11 cellular contexts compared by ENCODE assay signal in genomic region chr3:78978037-78978436, GRCh38.
DNase-seq lines count a peak whose midpoint lies in the region; ATAC-seq, FAIRE-seq and TF ChIP-seq lines count a peak whose summit lies in the region.
"Had no signal": no experiment of that assay in that cellular context is flagged by ENCODE, and none has a peak within 500 bp of the region (broad histone marks: within the 10 kb centered on the region; RNA-seq: fewer than 3 reads in every experiment).

No MANE protein-coding gene starts in this region.

- no peaks in the 10 kb centered on the region for H3K27me3 Mint-ChIP-seq in activated T-cell treated with anti-CD3 and anti-CD28 coated beads, Interleukin-2, amount 50 U/mL, for 24 hours
- H3K27me3 Mint-ChIP-seq in activated CD8-positive, alpha-beta T cell treated with anti-CD3 and anti-CD28 coated beads for 36 hours, result no peaks in the 10 kb centered on the region
- H3K27me3 Mint-ChIP-seq: activated naive CD8-positive, alpha-beta T cell had no signal

- CTCF ChIA-PET in endothelial cell of umbilical vein (lab: Charles Lee), result interaction anchor here (0.8 to 3.1 kb wide), 9 partner anchors 9 to 333 kb away, joined by 3 to 17 read pairs (median 4); no protein-coding TSS in a partner anchor
- CTCF ChIA-PET in activated CD8-positive, alpha-beta T cell treated with anti-CD3 and anti-CD28 coated beads for 36 hours (lab: Charles Lee), result interaction anchor here (0.9 kb wide), 1 partner anchor 80 kb away, joined by 3 read pairs; no protein-coding TSS in a partner anchor

- BruUV-seq in endothelial cell of umbilical vein (replicated peaks; lab: Mats Ljungman, UMichigan), result no TSS peak

- H3K4me1 ChIP-seq in endothelial cell of umbilical vein (ENCODE audit: control insufficient read depth, extremely low read depth, insufficient read depth, low read length) (peaks cover 13% of the 10 kb centered on the region), smooth muscle cell (ENCODE audit: low read depth) (peaks cover 86% of the 10 kb centered on the region)
- H3K4me1 ChIP-seq: parathyroid adenoma had no signal

- POLR2A ChIA-PET in endothelial cell of umbilical vein (lab: Charles Lee), result no interaction called here
- POLR2A ChIA-PET in activated CD8-positive, alpha-beta T cell treated with anti-CD3 and anti-CD28 coated beads for 36 hours (lab: Charles Lee), result no interaction called here

- intact Hi-C loops in endothelial cell of umbilical vein (cut with micrococcal nuclease), result loop anchor here (1.0 to 5.0 kb wide), 3 partner anchors 54 to 319 kb away; no protein-coding TSS in a partner anchor
- intact Hi-C loops in activated CD8-positive, alpha-beta T cell treated with anti-CD3 and anti-CD28 coated beads for 36 hours (cut with micrococcal nuclease), result no loop called here

- no peak for ATAC-seq in activated CD8-positive, alpha-beta T cell treated with anti-CD3 and anti-CD28 coated beads for 36 hours

- no peaks in the 10 kb centered on the region for H3K9me1 ChIP-seq in endothelial cell of umbilical vein (replicated peaks; ENCODE audit: control insufficient read depth, extremely low read depth, insufficient read depth, low read length)

- H3K4me2 ChIP-seq in endothelial cell of umbilical vein (ENCODE audit: insufficient read depth, low read length) (no peak overlapping the region), smooth muscle cell (peak overlapping the region; percentile 57)

- H2AFZ ChIP-seq in endothelial cell of umbilical vein (ENCODE audit: low read depth, low read length) (no peak overlapping the region), smooth muscle cell (ENCODE audit: low read depth) (no peak overlapping the region)
- H2AFZ ChIP-seq: parathyroid adenoma had no signal

- no peaks in the 10 kb centered on the region for H3F3A ChIP-seq in smooth muscle cell (ENCODE audit: low read depth)

- TF ChIP-seq CTCF in endothelial cell of umbilical vein (IDR thresholded peaks at IDR 0.05; ENCODE audit: extremely low read depth in 1 of 2, insufficient read depth in 1 of 2, low read depth in 1 of 2, low read length in 2 of 2), result peak; percentile 20 to 26
- peak; percentile 30 for TF ChIP-seq CTCF in smooth muscle cell (IDR thresholded peaks at IDR 0.05; ENCODE audit: borderline replicate concordance, insufficient read depth, poor library complexity, severe bottlenecking)
- no peak for TF ChIP-seq CTCF in activated CD8-positive, alpha-beta T cell treated with anti-CD3 and anti-CD28 coated beads for 36 hours (IDR thresholded peaks at IDR 0.05)

- no peak for FAIRE-seq in endothelial cell of umbilical vein (lab: Jason Lieb, UNC)

- H3K27ac ChIP-seq in endothelial cell of umbilical vein (ENCODE audit: insufficient read depth, low read depth, low read length) (no peak overlapping the region), smooth muscle cell (ENCODE audit: low read depth) (no peak overlapping the region)
- H3K27ac ChIP-seq: parathyroid adenoma had no signal

- DNase-seq in NCI-H510A treated with DMSO at 0.1 percent for 48 hours (lab: John Stamatoyannopoulos, UW), result peak; percentile 14
- no peak for DNase-seq in NCI-H510A (lab: John Stamatoyannopoulos, UW)
- DNase-seq in NCI-H82 treated with DMSO at 0.1 percent for 48 hours (lab: John Stamatoyannopoulos, UW; ENCODE audit: unreplicated experiment), result peak; percentile 48
- peak; percentile 37 for DNase-seq in endothelial cell of umbilical vein (ENCODE audit: low read depth, low spot score)
- no peak for DNase-seq in smooth muscle cell (lab: John Stamatoyannopoulos, UW; ENCODE audit: unreplicated experiment)
- no peak for DNase-seq in occipital lobe (lab: John Stamatoyannopoulos, UW)
- DNase-seq in activated T-cell treated with anti-CD3 and anti-CD28 coated beads, Interleukin-2, amount 50 U/mL, for 24 hours, result no peak
- no peak for DNase-seq in activated CD8-positive, alpha-beta T cell treated with anti-CD3 and anti-CD28 coated beads for 36 hours
- DNase-seq: NCI-H1048 had no signal

- H3K9ac ChIP-seq in endothelial cell of umbilical vein (replicated peaks; ENCODE audit: extremely low read depth, insufficient read depth, low read length) (no peak overlapping the region), smooth muscle cell (ENCODE audit: low read depth) (no peak overlapping the region)
- H3K9ac ChIP-seq: parathyroid adenoma had no signal

- no peak overlapping the region for H3K27ac Mint-ChIP-seq in activated T-cell treated with anti-CD3 and anti-CD28 coated beads, Interleukin-2, amount 50 U/mL, for 24 hours
- no peak overlapping the region for H3K27ac Mint-ChIP-seq in activated CD8-positive, alpha-beta T cell treated with anti-CD3 and anti-CD28 coated beads for 36 hours
- H3K27ac Mint-ChIP-seq: activated naive CD8-positive, alpha-beta T cell had no signal

- H4K20me1 ChIP-seq in endothelial cell of umbilical vein (replicated peaks; ENCODE audit: control insufficient read depth, extremely low read depth, insufficient read depth, low read length) (no peaks in the 10 kb centered on the region), smooth muscle cell (ENCODE audit: low read depth) (peaks cover 59% of the 10 kb centered on the region)

- no peaks in the 10 kb centered on the region for H3K9me3 Mint-ChIP-seq in activated T-cell treated with anti-CD3 and anti-CD28 coated beads, Interleukin-2, amount 50 U/mL, for 24 hours
- peaks cover 1% of the 10 kb centered on the region for H3K9me3 Mint-ChIP-seq in activated CD8-positive, alpha-beta T cell treated with anti-CD3 and anti-CD28 coated beads for 36 hours

- H3K4me3 ChIP-seq in endothelial cell of umbilical vein (replicated peaks in 1 of 3; ENCODE audit: insufficient read depth in 1 of 3, low read depth in 1 of 3, low read length in 3 of 3), result no peak overlapping the region
- H3K4me3 ChIP-seq in smooth muscle cell, result no peak overlapping the region

- TF ChIP-seq POLR2A in endothelial cell of umbilical vein (IDR thresholded peaks at IDR 0.05; ENCODE audit: low read depth, low read length), result no peak

- no peaks in the 10 kb centered on the region for H3K4me1 Mint-ChIP-seq in activated T-cell treated with anti-CD3 and anti-CD28 coated beads, Interleukin-2, amount 50 U/mL, for 24 hours (ENCODE audit: low read depth)
- H3K4me1 Mint-ChIP-seq in activated CD8-positive, alpha-beta T cell treated with anti-CD3 and anti-CD28 coated beads for 36 hours (ENCODE audit: low read depth), result no peaks in the 10 kb centered on the region

- no peaks in the 10 kb centered on the region for H3K36me3 ChIP-seq in endothelial cell of umbilical vein (ENCODE audit: control insufficient read depth in 2 of 2, extremely low read depth in 1 of 2, insufficient read depth in 2 of 2, low read length in 2 of 2)
- no peaks in the 10 kb centered on the region for H3K36me3 ChIP-seq in smooth muscle cell (ENCODE audit: low read depth)

- H3K4me3 Mint-ChIP-seq in activated T-cell treated with anti-CD3 and anti-CD28 coated beads, Interleukin-2, amount 50 U/mL, for 24 hours, result no peak overlapping the region
- H3K4me3 Mint-ChIP-seq in activated CD8-positive, alpha-beta T cell treated with anti-CD3 and anti-CD28 coated beads for 36 hours, result no peak overlapping the region
- H3K4me3 Mint-ChIP-seq: activated naive CD8-positive, alpha-beta T cell had no signal

- H3K9me3 ChIP-seq in endothelial cell of umbilical vein (replicated peaks; ENCODE audit: control insufficient read depth, insufficient read depth, low read length), result no peaks in the 10 kb centered on the region
- H3K9me3 ChIP-seq in smooth muscle cell (replicated peaks; ENCODE audit: low read depth), result no peaks in the 10 kb centered on the region

- H3K36me3 Mint-ChIP-seq in activated T-cell treated with anti-CD3 and anti-CD28 coated beads, Interleukin-2, amount 50 U/mL, for 24 hours (ENCODE audit: low read depth), result no peaks in the 10 kb centered on the region
- H3K36me3 Mint-ChIP-seq in activated CD8-positive, alpha-beta T cell treated with anti-CD3 and anti-CD28 coated beads for 36 hours (ENCODE audit: low read depth), result no peaks in the 10 kb centered on the region
- H3K36me3 Mint-ChIP-seq: activated naive CD8-positive, alpha-beta T cell had no signal

- dilution Hi-C loops in endothelial cell of umbilical vein (cut with MboI; ENCODE audit: extremely low pct_ligation_motif_present, low sequenced_read_pairs), result no loop called here

- H3K27me3 ChIP-seq in endothelial cell of umbilical vein (ENCODE audit: control insufficient read depth in 2 of 2, insufficient read depth in 2 of 2, low read length in 2 of 2) (no peaks in the 10 kb centered on the region), smooth muscle cell (ENCODE audit: low read depth) (no peaks in the 10 kb centered on the region)

- H3K79me2 ChIP-seq in endothelial cell of umbilical vein (ENCODE audit: control insufficient read depth, insufficient read depth, low read length), result no peaks in the 10 kb centered on the region
- H3K79me2 ChIP-seq in smooth muscle cell (ENCODE audit: low read depth), result peaks cover 92% of the 10 kb centered on the region
- H3K79me2 ChIP-seq: parathyroid adenoma had no signal

TF ChIP-seq in endothelial cell of umbilical vein, 7 proteins besides CTCF, POLR2A, EP300 and RAD21:
- TF ChIP-seq POLR2AphosphoS5 (IDR thresholded peaks at IDR 0.05; ENCODE audit: insufficient read depth, low read depth, low read length) (no peak), FOS (IDR thresholded peaks at IDR 0.05; ENCODE audit: borderline replicate concordance, insufficient read depth, low read length) (no peak), MYC (IDR thresholded peaks at IDR 0.05; ENCODE audit: low read depth, low read length) (no peak)
- TF ChIP-seq, protein P1, sequence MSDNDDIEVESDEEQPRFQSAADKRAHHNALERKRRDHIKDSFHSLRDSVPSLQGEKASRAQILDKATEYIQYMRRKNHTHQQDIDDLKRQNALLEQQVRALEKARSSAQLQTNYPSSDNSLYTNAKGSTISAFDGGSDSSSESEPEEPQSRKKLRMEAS (IDR thresholded peaks at IDR 0.05; ENCODE audit: insufficient read depth, insufficient read length), result no peak
TF ChIP-seq in endothelial cell of umbilical vein: peak in this region for 0.

Comparison
In these comparisons a context has a peak if more than half of its experiments do, and no peak if none do; other contexts are left out.
1. DNase-seq: peak in NCI-H510A treated with DMSO at 0.1 percent for 48 hours (single experiment), NCI-H82 treated with DMSO at 0.1 percent for 48 hours (single experiment) and endothelial cell of umbilical vein (single experiment); none in NCI-H510A (single experiment), smooth muscle cell (single experiment), occipital lobe (single experiment), activated T-cell treated with anti-CD3 and anti-CD28 coated beads, Interleukin-2, amount 50 U/mL, for 24 hours (single experiment) and activated CD8-positive, alpha-beta T cell treated with anti-CD3 and anti-CD28 coated beads for 36 hours (single experiment).